In genomic region chr4:158856852-158857251, GRCh38 we compare ENCODE assay signal across 8 cellular contexts.
DNase-seq lines count a peak whose midpoint lies in the region; ATAC-seq and TF ChIP-seq lines count a peak whose summit lies in the region.

No MANE protein-coding gene starts in this region.

- H3K27me3 ChIP-seq in adrenal gland, result no peaks in the 10 kb centered on the region

- H3K27me3 Mint-ChIP-seq in stimulated activated naive CD8-positive, alpha-beta T cell treated with anti-CD3 and anti-CD28 coated beads, Interleukin-15, amount 100 ng/mL, for 72 hours, result no peaks in the 10 kb centered on the region

- no peak overlapping the region for H3K27ac ChIP-seq in adrenal gland

- peak; percentile 30 for TF ChIP-seq CTCF in AG04449 (IDR thresholded peaks at IDR 0.05; ENCODE audit: insufficient read depth, low read length, missing control alignments)
- TF ChIP-seq CTCF in GM13977 (IDR thresholded peaks at IDR 0.05; ENCODE audit: extremely low read depth, insufficient read depth, missing control alignments), result peak; percentile 62
- TF ChIP-seq CTCF in adrenal gland (IDR thresholded peaks at IDR 0.05), result peak in 5 of 6 experiments; percentile 49 to 64 (median 57)

- in situ Hi-C loops in GM13977 (cut with MboI; ENCODE audit: low pct_unique_long_range_greater_than_20kb, low sequenced_read_pairs, unreplicated experiment), result loop anchor here (10.0 kb wide), 2 partner anchors 328 to 598 kb away; no protein-coding TSS in a partner anchor

- POLR2A ChIA-PET in AG04449 (lab: Yijun Ruan, JAX), result no interaction called here

- H3K4me3 Mint-ChIP-seq in stimulated activated naive CD8-positive, alpha-beta T cell treated with anti-CD3 and anti-CD28 coated beads, Interleukin-15, amount 100 ng/mL, for 72 hours, result no peak overlapping the region

- peaks cover 0 to 15% of the 10 kb centered on the region in 2 donors for H3K36me3 ChIP-seq in adrenal gland (replicated peaks in 1 of 2)

- no peak overlapping the region for H3K4me3 ChIP-seq in AG04449 (ENCODE audit: low read depth, low read length)
- H3K4me3 ChIP-seq in adrenal gland, result no peak overlapping the region

- CTCF ChIA-PET in AG04449 (lab: Yijun Ruan, JAX), result interaction anchor here (0.7 to 10.6 kb wide), 22 partner anchors 10 to 588 kb away, joined by 3 to 184 read pairs (median 4); partner anchors contain the start of gene PPID

- TF ChIP-seq POLR2A in adrenal gland (IDR thresholded peaks at IDR 0.05), result no peak

- H3K27ac Mint-ChIP-seq in stimulated activated naive CD8-positive, alpha-beta T cell treated with anti-CD3 and anti-CD28 coated beads, Interleukin-15, amount 100 ng/mL, for 72 hours, result no peak overlapping the region

- ATAC-seq in HG02852 (IDR thresholded peaks at IDR 0.05; ENCODE audit: unreplicated experiment), result peak; percentile 47
- ATAC-seq in left ventricle myocardium superior, result peak; percentile 60
- peak; percentile 84 for ATAC-seq in stimulated activated naive CD8-positive, alpha-beta T cell treated with anti-CD3 and anti-CD28 coated beads, Interleukin-15, amount 100 ng/mL, for 72 hours

- no peaks in the 10 kb centered on the region for H3K9me3 ChIP-seq in adrenal gland (replicated peaks in 1 of 3)

- DNase-seq in AG04449 (ENCODE audit: low read depth, low spot score) (no peak), GM13977 (ENCODE audit: low spot score) (peak; percentile 55), NCI-H1694 treated with DMSO at 0.1 percent for 48 hours (lab: John Stamatoyannopoulos, UW) (peak; percentile 57), adrenal gland (no peak), left ventricle myocardium superior (no peak)
- DNase-seq in stimulated activated naive CD8-positive, alpha-beta T cell treated with anti-CD3 and anti-CD28 coated beads, Interleukin-15, amount 100 ng/mL, for 72 hours, result no peak
- no peak for DNase-seq in effector CD8-positive, alpha-beta T cell (lab: John Stamatoyannopoulos, UW)

- H3K4me1 ChIP-seq in adrenal gland (replicated peaks in 1 of 2), result no peaks in the 10 kb centered on the region

- H3K9me3 Mint-ChIP-seq in stimulated activated naive CD8-positive, alpha-beta T cell treated with anti-CD3 and anti-CD28 coated beads, Interleukin-15, amount 100 ng/mL, for 72 hours, result no peaks in the 10 kb centered on the region

- intact Hi-C loops in adrenal gland (cut with DNase I) (loop anchor here (10.0 kb wide), 3 partner anchors 318 to 588 kb away; no protein-coding TSS in a partner anchor), left ventricle myocardium superior (cut with micrococcal nuclease) (loop anchor here (10.0 kb wide), 3 partner anchors 318 to 598 kb away; no protein-coding TSS in a partner anchor)

- H3K4me1 Mint-ChIP-seq in stimulated activated naive CD8-positive, alpha-beta T cell treated with anti-CD3 and anti-CD28 coated beads, Interleukin-15, amount 100 ng/mL, for 72 hours, result no peaks in the 10 kb centered on the region

- WGBS in adrenal gland, 4 donors, result 74 to 87% (median 78%) methylated on average over 2 of the region's 2 CpGs

Comparison
In these comparisons a context has a peak if more than half of its experiments do, and no peak if none do; other contexts are left out.
1. DNase-seq: peak in GM13977 (single experiment) and NCI-H1694 treated with DMSO at 0.1 percent for 48 hours (single experiment); none in AG04449 (single experiment), adrenal gland (0 of 7), left ventricle myocardium superior (single experiment), stimulated activated naive CD8-positive, alpha-beta T cell treated with anti-CD3 and anti-CD28 coated beads, Interleukin-15, amount 100 ng/mL, for 72 hours (0 of 2) and effector CD8-positive, alpha-beta T cell (single experiment).
2. Peak in every context shown above with its lines, with median percentiles within 50 percentile points of each other: CTCF ChIP-seq and ATAC-seq.